20 cellular contexts compared by ENCODE assay signal in genomic region chr14:70755655-70756054, GRCh38. TPM values are rescaled to one million over a fixed set of nuclear protein-coding genes. Genes with fewer than 3 reads are reported as not detected.
DNase-seq lines count a peak whose midpoint lies in the region; ATAC-seq and TF ChIP-seq lines count a peak whose summit lies in the region.
"Had no signal": no experiment of that assay in that cellular context is flagged by ENCODE, and none has a peak within 500 bp of the region (broad histone marks: within the 10 kb centered on the region; RNA-seq: fewer than 3 reads in every experiment).

No MANE protein-coding gene starts in this region.

- no peak overlapping the region for H3K4me2 ChIP-seq in trophoblast cell (ENCODE audit: low read length)

- no peaks in the 10 kb centered on the region for H3K9me3 ChIP-seq in body of pancreas
- H3K9me3 ChIP-seq in trophoblast cell (ENCODE audit: insufficient read depth, low read depth, low read length): no peaks in the 10 kb centered on the region
- H3K9me3 ChIP-seq: esophagus muscularis mucosa had no signal

- H3K4ac ChIP-seq in trophoblast cell (ENCODE audit: low read depth, low read length): no peak overlapping the region

- H2BK12ac ChIP-seq in trophoblast cell (ENCODE audit: low read length): no peak overlapping the region

- no peak overlapping the region for H2BK120ac ChIP-seq in trophoblast cell (ENCODE audit: insufficient read depth, low read length, poor library complexity)

- H4K12ac ChIP-seq in trophoblast cell (ENCODE audit: low read depth, low read length): no peak overlapping the region

- H3K27me3 ChIP-seq in body of pancreas (no peaks in the 10 kb centered on the region), trophoblast cell (ENCODE audit: insufficient read depth, low read length) (no peaks in the 10 kb centered on the region)
- H3K27me3 ChIP-seq: esophagus muscularis mucosa had no signal

- no peaks in the 10 kb centered on the region for H3K4me1 Mint-ChIP-seq in stimulated activated naive CD8-positive, alpha-beta T cell treated with anti-CD3 and anti-CD28 coated beads, Interleukin-15, amount 100 ng/mL, for 72 hours
- no peaks in the 10 kb centered on the region for H3K4me1 Mint-ChIP-seq in stimulated activated memory B cell treated with anti-CD40 and anti-IgM and Interleukin-4, amounts not matched to agents 10 μg/mL and 1 μg/mL and 100 μg/mL, for 72 hours
- H3K4me1 Mint-ChIP-seq: IgD-negative memory B cell; stimulated activated naive B cell treated with anti-CD40 and anti-IgM and Interleukin-4, amounts not matched to agents 10 μg/mL and 1 μg/mL and 100 μg/mL, for 72 hours had no signal

- H3K4me1 ChIP-seq in body of pancreas (peaks cover 40% of the 10 kb centered on the region), trophoblast cell (ENCODE audit: control insufficient read depth in 1 of 2, insufficient read depth in 2 of 2, low read length in 2 of 2) (peaks cover 9 to 16% of the 10 kb centered on the region in 2 experiments)

- H4K8ac ChIP-seq in trophoblast cell (ENCODE audit: low read depth, low read length): no peak overlapping the region

- no peaks in the 10 kb centered on the region for H3K9me3 Mint-ChIP-seq in stimulated activated naive CD8-positive, alpha-beta T cell treated with anti-CD3 and anti-CD28 coated beads, Interleukin-15, amount 100 ng/mL, for 72 hours
- no peaks in the 10 kb centered on the region for H3K9me3 Mint-ChIP-seq in stimulated activated memory B cell treated with anti-CD40 and anti-IgM and Interleukin-4, amounts not matched to agents 10 μg/mL and 1 μg/mL and 100 μg/mL, for 72 hours
- H3K9me3 Mint-ChIP-seq: CD8-positive, alpha-beta T cell; IgD-negative memory B cell; stimulated activated naive B cell treated with anti-CD40 and anti-IgM and Interleukin-4, amounts not matched to agents 10 μg/mL and 1 μg/mL and 100 μg/mL, for 72 hours had no signal

- H3K79me2 ChIP-seq in trophoblast cell (ENCODE audit: control insufficient read depth, insufficient read depth, low read length, poor library complexity): no peaks in the 10 kb centered on the region

- no peak overlapping the region for H2AK5ac ChIP-seq in trophoblast cell (ENCODE audit: low read length)

- H3K18ac ChIP-seq in trophoblast cell (ENCODE audit: low read length): no peak overlapping the region

- no peak for ATAC-seq in body of pancreas
- no peak for ATAC-seq in stimulated activated naive CD8-positive, alpha-beta T cell treated with anti-CD3 and anti-CD28 coated beads, Interleukin-15, amount 100 ng/mL, for 72 hours
- ATAC-seq in stimulated activated memory B cell treated with anti-CD40 and anti-IgM and Interleukin-4, amounts not matched to agents 10 μg/mL and 1 μg/mL and 100 μg/mL, for 72 hours: no peak
- ATAC-seq: CD8-positive, alpha-beta T cell; stimulated activated naive B cell treated with anti-CD40 and anti-IgM and Interleukin-4, amounts not matched to agents 10 μg/mL and 1 μg/mL and 100 μg/mL, for 72 hours had no signal

- H3K23ac ChIP-seq in trophoblast cell (ENCODE audit: low read length): no peak overlapping the region

- H3K4me3 ChIP-seq in body of pancreas: no peak overlapping the region
- no peak overlapping the region for H3K4me3 ChIP-seq in trophoblast cell (ENCODE audit: low read depth, low read length)
- H3K4me3 ChIP-seq: esophagus muscularis mucosa had no signal

- no peak overlapping the region for H4K91ac ChIP-seq in trophoblast cell (ENCODE audit: low read depth, low read length)

- no peak overlapping the region for H2BK5ac ChIP-seq in trophoblast cell (ENCODE audit: low read depth, low read length, poor library complexity)

- no peak overlapping the region for H3K27ac Mint-ChIP-seq in stimulated activated naive CD8-positive, alpha-beta T cell treated with anti-CD3 and anti-CD28 coated beads, Interleukin-15, amount 100 ng/mL, for 72 hours
- H3K27ac Mint-ChIP-seq in stimulated activated memory B cell treated with anti-CD40 and anti-IgM and Interleukin-4, amounts not matched to agents 10 μg/mL and 1 μg/mL and 100 μg/mL, for 72 hours: no peak overlapping the region
- H3K27ac Mint-ChIP-seq: CD8-positive, alpha-beta T cell; IgD-negative memory B cell; stimulated activated naive B cell treated with anti-CD40 and anti-IgM and Interleukin-4, amounts not matched to agents 10 μg/mL and 1 μg/mL and 100 μg/mL, for 72 hours had no signal

- TF ChIP-seq POLR2A in body of pancreas (IDR thresholded peaks at IDR 0.05): no peak

- H3K9ac ChIP-seq in trophoblast cell (ENCODE audit: low read length): no peak overlapping the region

- H3K36me3 ChIP-seq in body of pancreas (replicated peaks in 1 of 2; ENCODE audit: insufficient read depth in 1 of 2, low read depth in 2 of 2) (no peaks in the 10 kb centered on the region), trophoblast cell (ENCODE audit: control insufficient read depth in 1 of 2, insufficient read depth in 2 of 2, low read length in 2 of 2) (peaks cover 2 to 14% of the 10 kb centered on the region in 2 experiments)

- peak overlapping the region; percentile 41 to 78 (median 68) for H3K27ac ChIP-seq in body of pancreas
- H3K27ac ChIP-seq in trophoblast cell (ENCODE audit: low read depth, low read length): no peak overlapping the region
- H3K27ac ChIP-seq: esophagus muscularis mucosa had no signal

- intact Hi-C loops in body of pancreas (cut with DNase I): no loop called here

- H2AFZ ChIP-seq in trophoblast cell (ENCODE audit: insufficient read depth, low read length, poor library complexity): no peak overlapping the region

- no peak overlapping the region for H3K14ac ChIP-seq in trophoblast cell (ENCODE audit: low read length)

- TF ChIP-seq CTCF in body of pancreas (IDR thresholded peaks at IDR 0.05): no peak

- H3K36me3 Mint-ChIP-seq in stimulated activated memory B cell treated with anti-CD40 and anti-IgM and Interleukin-4, amounts not matched to agents 10 μg/mL and 1 μg/mL and 100 μg/mL, for 72 hours: peaks cover 32% of the 10 kb centered on the region

- H3K27me3 Mint-ChIP-seq in stimulated activated naive CD8-positive, alpha-beta T cell treated with anti-CD3 and anti-CD28 coated beads, Interleukin-15, amount 100 ng/mL, for 72 hours: no peaks in the 10 kb centered on the region
- H3K27me3 Mint-ChIP-seq in stimulated activated memory B cell treated with anti-CD40 and anti-IgM and Interleukin-4, amounts not matched to agents 10 μg/mL and 1 μg/mL and 100 μg/mL, for 72 hours: no peaks in the 10 kb centered on the region
- H3K27me3 Mint-ChIP-seq: IgD-negative memory B cell; stimulated activated naive B cell treated with anti-CD40 and anti-IgM and Interleukin-4, amounts not matched to agents 10 μg/mL and 1 μg/mL and 100 μg/mL, for 72 hours had no signal

- DNase-seq in A172 (ENCODE audit: low spot score) (peak; percentile 58), M059J (ENCODE audit: low read depth) (peak; percentile 62), body of pancreas (no peak), myocyte (ENCODE audit: low read depth) (peak; percentile 59), trophoblast cell (no peak), GDM1 (lab: John Stamatoyannopoulos, UW) (no peak)
- no peak for DNase-seq in stimulated activated naive CD8-positive, alpha-beta T cell treated with anti-CD3 and anti-CD28 coated beads, Interleukin-15, amount 100 ng/mL, for 72 hours
- DNase-seq: activated CD4-positive, CD25-positive, alpha-beta regulatory T cell treated with anti-CD3 and anti-CD28 coated beads, Interleukin-2, amount 50 U/mL, for 72 hours; activated gamma-delta T cell; aorta; CD8-positive, alpha-beta T cell; dermis blood vessel endothelial cell; NCI-H345; NK-92 treated with Interleukin-12 subunit alpha and Interleukin-12 subunit beta, amount 100 ng/mL, for 24 hours; SHP77; stimulated activated naive B cell treated with anti-CD40 and anti-IgM and Interleukin-4, amounts not matched to agents 10 μg/mL and 1 μg/mL and 100 μg/mL, for 72 hours; T-helper 2 cell had no signal

- H3K4me3 Mint-ChIP-seq in stimulated activated naive CD8-positive, alpha-beta T cell treated with anti-CD3 and anti-CD28 coated beads, Interleukin-15, amount 100 ng/mL, for 72 hours: no peak overlapping the region
- no peak overlapping the region for H3K4me3 Mint-ChIP-seq in stimulated activated memory B cell treated with anti-CD40 and anti-IgM and Interleukin-4, amounts not matched to agents 10 μg/mL and 1 μg/mL and 100 μg/mL, for 72 hours
- H3K4me3 Mint-ChIP-seq: CD8-positive, alpha-beta T cell; IgD-negative memory B cell; stimulated activated naive B cell treated with anti-CD40 and anti-IgM and Interleukin-4, amounts not matched to agents 10 μg/mL and 1 μg/mL and 100 μg/mL, for 72 hours had no signal

- H3K79me1 ChIP-seq in trophoblast cell (ENCODE audit: low read length): no peaks in the 10 kb centered on the region

RNA-seq across cellular contexts. Expression of gene MAP3K9, which starts 53.7 kb away (rescaled TPM):
- 2.1 and 2.9 TPM in 2 replicates for total RNA-seq in A172 (2014; rRNA removed; shearing (Covaris generic))
- 3.1 and 5.8 TPM in 2 replicates for total RNA-seq in M059J (2014; rRNA removed; shearing (Covaris generic))
- 10 to 100 TPM in 1 of 2 donors, 1 to 10 TPM in 1; 5.4 to 10.9 TPM for total RNA-seq in body of pancreas
- 0.42 and 0.53 TPM in 2 replicates for total RNA-seq in myocyte
- polyA plus RNA-seq in myocyte (2012): 0.86 TPM
- polyA plus RNA-seq in trophoblast cell (2013): 6.7 TPM in 2 replicates

Comparison
In these comparisons a context has a peak if more than half of its experiments do, and no peak if none do; other contexts are left out.
1. DNase-seq: peak in A172 (single experiment), M059J (single experiment) and myocyte (single experiment); none in body of pancreas (0 of 4), trophoblast cell (0 of 2), stimulated activated naive CD8-positive, alpha-beta T cell treated with anti-CD3 and anti-CD28 coated beads, Interleukin-15, amount 100 ng/mL, for 72 hours (0 of 2) and GDM1 (single experiment).